19 cellular contexts compared by ENCODE assay signal in genomic region chr4:55871299-55871800, GRCh38. TPM values are rescaled to one million over a fixed set of nuclear protein-coding genes. Genes with fewer than 3 reads are reported as not detected.
DNase-seq lines count a peak whose midpoint lies in the region; ATAC-seq and TF ChIP-seq lines count a peak whose summit lies in the region.
"Had no signal": no experiment of that assay in that cellular context is flagged by ENCODE, and none has a peak within 500 bp of the region (broad histone marks: within the 10 kb centered on the region; RNA-seq: fewer than 3 reads in every experiment).

No MANE protein-coding gene starts in this region.

- CTCF ChIA-PET in A673 (lab: Charles Lee) (no interaction called here), WTC11 (lab: Charles Lee) (no interaction called here)

- no TSS peak for BruUV-seq in A673 (replicated peaks; lab: Mats Ljungman, UMichigan)

- H3K36me3 Mint-ChIP-seq in WTC11: peaks cover 21% of the 10 kb centered on the region

- H3K27me3 ChIP-seq in A673 (replicated peaks; ENCODE audit: insufficient read depth, low read depth, low read length, poor library complexity) (no peaks in the 10 kb centered on the region), subcutaneous abdominal adipose tissue (ENCODE audit: control insufficient read depth in 5 of 5, insufficient read depth in 4 of 5, low read length in 5 of 5) (no peaks in the 10 kb centered on the region), brain microvascular endothelial cell (replicated peaks) (no peaks in the 10 kb centered on the region)
- H3K27me3 ChIP-seq: BLaER1 treated with 17β-estradiol and CSF1 and Interleukin-3, amounts not matched to agents 10 nM and 100 nM had no signal

- POLR2A ChIA-PET in A673 (lab: Charles Lee; ENCODE audit: low non-redundant PET): no interaction called here
- POLR2A ChIA-PET in WTC11 (lab: Charles Lee): no interaction called here

- no peak for ATAC-seq in WTC11
- ATAC-seq: CD8-positive, alpha-beta T cell; GM12878 had no signal

- H3K4me1 Mint-ChIP-seq in WTC11: no peaks in the 10 kb centered on the region

- H3K9ac ChIP-seq in subcutaneous abdominal adipose tissue (ENCODE audit: low read length in 5 of 5): peak overlapping the region in 1 of 5 donors; percentile 14
- H3K9ac ChIP-seq: BLaER1 treated with 17β-estradiol and CSF1 and Interleukin-3, amounts not matched to agents 10 nM and 100 nM; GM23248 had no signal

- H3K9me3 Mint-ChIP-seq in WTC11: no peaks in the 10 kb centered on the region
- H3K9me3 Mint-ChIP-seq: CD8-positive, alpha-beta T cell had no signal

- no peak overlapping the region for H3K4me3 Mint-ChIP-seq in WTC11
- H3K4me3 Mint-ChIP-seq: B cell; CD8-positive, alpha-beta T cell had no signal

- H3K9me3 ChIP-seq in A673 (ENCODE audit: low read depth, low read length, poor library complexity, severe bottlenecking) (no peaks in the 10 kb centered on the region), subcutaneous abdominal adipose tissue (ENCODE audit: control insufficient read depth in 5 of 5, low read length in 5 of 5) (no peaks in the 10 kb centered on the region)
- H3K9me3 ChIP-seq: BLaER1 treated with 17β-estradiol and CSF1 and Interleukin-3, amounts not matched to agents 10 nM and 100 nM had no signal

- H3K4me3 ChIP-seq in A673 (ENCODE audit: low read depth, low read length, poor library complexity, severe bottlenecking) (no peak overlapping the region), subcutaneous abdominal adipose tissue (ENCODE audit: low read depth in 1 of 5, low read length in 5 of 5) (no peak overlapping the region), brain microvascular endothelial cell (ENCODE audit: low read depth, low read length) (no peak overlapping the region)
- H3K4me3 ChIP-seq: BLaER1 treated with 17β-estradiol and CSF1 and Interleukin-3, amounts not matched to agents 10 nM and 100 nM; GM12878; GM23248 had no signal

- H3K27ac ChIP-seq in A673 (ENCODE audit: low read depth, low read length, poor library complexity, severe bottlenecking) (no peak overlapping the region), subcutaneous abdominal adipose tissue (ENCODE audit: low read depth, low read length) (peak overlapping the region; percentile 31), brain microvascular endothelial cell (no peak overlapping the region)
- H3K27ac ChIP-seq: BLaER1 treated with 17β-estradiol and CSF1 and Interleukin-3, amounts not matched to agents 10 nM and 100 nM; GM23248 had no signal

- H3K4me1 ChIP-seq in A673 (ENCODE audit: insufficient read depth, low read length, poor library complexity, severe bottlenecking) (peaks cover 8% of the 10 kb centered on the region), subcutaneous abdominal adipose tissue (ENCODE audit: control insufficient read depth in 5 of 5, insufficient read depth in 5 of 5, low read length in 5 of 5) (peaks cover 0 to 25% (median 13%) of the 10 kb centered on the region in 5 donors)

- TF ChIP-seq CTCF in A673 (conservative IDR thresholded peaks at IDR 0.05; ENCODE audit: low read depth, low read length) (no peak), WTC11 (IDR thresholded peaks at IDR 0.05) (no peak), brain microvascular endothelial cell (IDR thresholded peaks at IDR 0.05; ENCODE audit: low read depth, low read length, missing control alignments) (no peak)

- in situ Hi-C loops in brain microvascular endothelial cell (cut with HindIII; ENCODE audit: low pct_ligation_motif_present, low sequenced_read_pairs): no loop called here

- intact Hi-C loops in A673 (cut with micrococcal nuclease; ENCODE audit: unreplicated experiment): no loop called here

- DNase-seq in A673 (ENCODE audit: low spot score) (peak; percentile 3), WTC11 (ENCODE audit: low spot score) (no peak), fibroblast of peridontal ligament (ENCODE audit: extremely low read depth) (peak; percentile 50), brain microvascular endothelial cell (no peak), NCI-H2196 treated with DMSO at 0.1 percent for 48 hours (lab: John Stamatoyannopoulos, UW; ENCODE audit: unreplicated experiment) (no peak)
- no peak for DNase-seq in activated CD4-positive, alpha-beta T cell treated with anti-CD3 and anti-CD28 coated beads, Interleukin-2, amount 50 U/mL, for 48 hours
- DNase-seq: 8988T; Calu3; CD8-positive, alpha-beta T cell; DND-41; EL; GM23248; HCEC 1CT had no signal

- H3K36me3 ChIP-seq in A673 (ENCODE audit: insufficient read depth, low read length, poor library complexity, severe bottlenecking): peaks cover 7% of the 10 kb centered on the region
- H3K36me3 ChIP-seq in subcutaneous abdominal adipose tissue (ENCODE audit: control insufficient read depth in 5 of 5, insufficient read depth in 5 of 5, low read length in 5 of 5): peaks cover 19 to 47% (median 39%) of the 10 kb centered on the region in 5 donors
- peaks cover 24% of the 10 kb centered on the region for H3K36me3 ChIP-seq in brain microvascular endothelial cell (replicated peaks)

- H3K27ac Mint-ChIP-seq in WTC11: peak overlapping the region; percentile 61
- H3K27ac Mint-ChIP-seq: B cell; CD8-positive, alpha-beta T cell had no signal

- no peaks in the 10 kb centered on the region for H3K27me3 Mint-ChIP-seq in WTC11 (ENCODE audit: low read depth)
- H3K27me3 Mint-ChIP-seq: B cell had no signal

TF ChIP-seq in WTC11, 78 proteins besides CTCF, POLR2A, EP300 and RAD21 (continues in another document):
- TF ChIP-seq ERG (CRISPR knock-in tag; IDR thresholded peaks at IDR 0.05): no peak
- no peak for TF ChIP-seq CREM (CRISPR knock-in tag; IDR thresholded peaks at IDR 0.05)
- TF ChIP-seq, protein P1, sequence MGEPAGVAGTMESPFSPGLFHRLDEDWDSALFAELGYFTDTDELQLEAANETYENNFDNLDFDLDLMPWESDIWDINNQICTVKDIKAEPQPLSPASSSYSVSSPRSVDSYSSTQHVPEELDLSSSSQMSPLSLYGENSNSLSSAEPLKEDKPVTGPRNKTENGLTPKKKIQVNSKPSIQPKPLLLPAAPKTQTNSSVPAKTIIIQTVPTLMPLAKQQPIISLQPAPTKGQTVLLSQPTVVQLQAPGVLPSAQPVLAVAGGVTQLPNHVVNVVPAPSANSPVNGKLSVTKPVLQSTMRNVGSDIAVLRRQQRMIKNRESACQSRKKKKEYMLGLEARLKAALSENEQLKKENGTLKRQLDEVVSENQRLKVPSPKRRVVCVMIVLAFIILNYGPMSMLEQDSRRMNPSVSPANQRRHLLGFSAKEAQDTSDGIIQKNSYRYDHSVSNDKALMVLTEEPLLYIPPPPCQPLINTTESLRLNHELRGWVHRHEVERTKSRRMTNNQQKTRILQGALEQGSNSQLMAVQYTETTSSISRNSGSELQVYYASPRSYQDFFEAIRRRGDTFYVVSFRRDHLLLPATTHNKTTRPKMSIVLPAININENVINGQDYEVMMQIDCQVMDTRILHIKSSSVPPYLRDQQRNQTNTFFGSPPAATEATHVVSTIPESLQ (CRISPR knock-in tag; IDR thresholded peaks at IDR 0.05): no peak
- TF ChIP-seq, protein P2, sequence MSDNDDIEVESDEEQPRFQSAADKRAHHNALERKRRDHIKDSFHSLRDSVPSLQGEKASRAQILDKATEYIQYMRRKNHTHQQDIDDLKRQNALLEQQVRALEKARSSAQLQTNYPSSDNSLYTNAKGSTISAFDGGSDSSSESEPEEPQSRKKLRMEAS (CRISPR knock-in tag; IDR thresholded peaks at IDR 0.05): no peak
- no peak for TF ChIP-seq ZSCAN18 (CRISPR knock-in tag; IDR thresholded peaks at IDR 0.05)
- TF ChIP-seq ZNF121 (CRISPR knock-in tag; IDR thresholded peaks at IDR 0.05): no peak
- no peak for TF ChIP-seq RORB (CRISPR knock-in tag; IDR thresholded peaks at IDR 0.05)
- TF ChIP-seq PRRX2 (CRISPR knock-in tag; IDR thresholded peaks at IDR 0.05): no peak
- TF ChIP-seq, protein P3, sequence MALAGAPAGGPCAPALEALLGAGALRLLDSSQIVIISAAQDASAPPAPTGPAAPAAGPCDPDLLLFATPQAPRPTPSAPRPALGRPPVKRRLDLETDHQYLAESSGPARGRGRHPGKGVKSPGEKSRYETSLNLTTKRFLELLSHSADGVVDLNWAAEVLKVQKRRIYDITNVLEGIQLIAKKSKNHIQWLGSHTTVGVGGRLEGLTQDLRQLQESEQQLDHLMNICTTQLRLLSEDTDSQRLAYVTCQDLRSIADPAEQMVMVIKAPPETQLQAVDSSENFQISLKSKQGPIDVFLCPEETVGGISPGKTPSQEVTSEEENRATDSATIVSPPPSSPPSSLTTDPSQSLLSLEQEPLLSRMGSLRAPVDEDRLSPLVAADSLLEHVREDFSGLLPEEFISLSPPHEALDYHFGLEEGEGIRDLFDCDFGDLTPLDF (CRISPR knock-in tag; IDR thresholded peaks at IDR 0.05): no peak

RNA-seq across cellular contexts. Expression of gene EXOC1, which starts 17.9 kb away (rescaled TPM):
- total RNA-seq in A673 (2021): 12.0 and 14.6 TPM in 2 replicates
- total RNA-seq in WTC11 (2021): 19.0 to 22.5 TPM (median 20.2 TPM) in 3 replicates

RNA-seq across cellular contexts. Expression of gene EXOC1L, which starts 51.8 kb away (rescaled TPM):
- not detected in 2 replicates for total RNA-seq in A673 (2021)
- not detected in 3 replicates for total RNA-seq in WTC11 (2021)
- total RNA-seq: B cell; Calu3; CD8-positive, alpha-beta T cell; G401; GM12878; GM23248; HT-29 had no signal

Comparison
In these comparisons a context has a peak if more than half of its experiments do, and no peak if none do; other contexts are left out.
1. DNase-seq: peak in A673 (single experiment) and fibroblast of peridontal ligament (single experiment); none in WTC11 (single experiment), activated CD4-positive, alpha-beta T cell treated with anti-CD3 and anti-CD28 coated beads, Interleukin-2, amount 50 U/mL, for 48 hours (0 of 2), brain microvascular endothelial cell (single experiment) and NCI-H2196 treated with DMSO at 0.1 percent for 48 hours (single experiment).